ENCODE assay signal across 10 cellular contexts in genomic region chr5:138408023-138408422, GRCh38. TPM values are rescaled to one million over a fixed set of nuclear protein-coding genes. Genes with fewer than 3 reads are reported as not detected.
DNase-seq lines count a peak whose midpoint lies in the region; ATAC-seq and TF ChIP-seq lines count a peak whose summit lies in the region.
"Had no signal": no experiment of that assay in that cellular context is flagged by ENCODE, and none has a peak within 500 bp of the region (broad histone marks: within the 10 kb centered on the region; RNA-seq: fewer than 3 reads in every experiment).

No MANE protein-coding gene starts in this region.

- DNase-seq in DMS53 (lab: John Stamatoyannopoulos, UW) (peak; percentile 59), DMS53 treated with DMSO at 0.1 percent for 48 hours (lab: John Stamatoyannopoulos, UW; ENCODE audit: unreplicated experiment) (no peak), SK-N-DZ (ENCODE audit: low spot score) (peak; percentile 68), DMS114 treated with DMSO at 0.1 percent for 48 hours (lab: John Stamatoyannopoulos, UW; ENCODE audit: unreplicated experiment) (no peak), COR-L47 (lab: John Stamatoyannopoulos, UW) (no peak), globus pallidus (ENCODE audit: low spot score) (no peak)
- DNase-seq: 8988T had no signal

- H3K4me1 ChIP-seq in neutrophil (ENCODE audit: control insufficient read depth in 1 of 2, insufficient read depth in 1 of 2, low read depth in 1 of 2, low read length in 1 of 2) = no peaks in the 10 kb centered on the region

- H3K4me3 ChIP-seq in neutrophil (ENCODE audit: low read depth in 1 of 2, low read length in 1 of 2) = no peak overlapping the region

- H3K9me3 ChIP-seq in neutrophil = no peaks in the 10 kb centered on the region

- H3K27me3 ChIP-seq in neutrophil = no peaks in the 10 kb centered on the region

- no peak for TF ChIP-seq CTCF in neutrophil (IDR thresholded peaks at IDR 0.05)

- peak overlapping the region; percentile 12 for H3K27ac ChIP-seq in neutrophil

- ATAC-seq in HG02798 (IDR thresholded peaks at IDR 0.05; ENCODE audit: poor library complexity, unreplicated experiment) = peak; percentile 67
- ATAC-seq: SK-N-SH treated with all-trans-retinoic acid at 6 μM for 48 hours had no signal

- H3K36me3 ChIP-seq in neutrophil = peaks cover 65% of the 10 kb centered on the region

RNA-seq across cellular contexts. Expression of gene REEP2, which starts 30.8 kb away (rescaled TPM):
- polyA plus RNA-seq in SK-N-DZ (2014; cell fraction: cytosol; rRNA removed) = 51.3 and 58.0 TPM in 2 replicates
- 89.2 and 92.7 TPM in 2 replicates for polyA plus RNA-seq in SK-N-DZ (2014; cell fraction: nucleus; rRNA removed)

RNA-seq across cellular contexts. Expression of gene KDM3B, which starts 55.5 kb away (rescaled TPM):
- polyA plus RNA-seq in SK-N-DZ (2014; cell fraction: cytosol; rRNA removed) = 64.0 and 69.3 TPM in 2 replicates
- polyA plus RNA-seq in SK-N-DZ (2014; cell fraction: nucleus; rRNA removed) = 64.0 and 65.0 TPM in 2 replicates

RNA-seq across cellular contexts. Expression of gene EGR1, which starts 57.3 kb away (rescaled TPM):
- 1.2 and 3.4 TPM in 2 replicates for polyA plus RNA-seq in SK-N-DZ (2014; cell fraction: cytosol; rRNA removed)
- 3.8 and 16.0 TPM in 2 replicates for polyA plus RNA-seq in SK-N-DZ (2014; cell fraction: nucleus; rRNA removed)

Comparison
In these comparisons a context has a peak if more than half of its experiments do, and no peak if none do; other contexts are left out.
1. DNase-seq: peak in DMS53 (single experiment) and SK-N-DZ (single experiment); none in DMS53 treated with DMSO at 0.1 percent for 48 hours (single experiment), DMS114 treated with DMSO at 0.1 percent for 48 hours (single experiment), COR-L47 (single experiment) and globus pallidus (single experiment).